Comparison of ENCODE assay signal across 8 cellular contexts in the genomic region with DNA sequence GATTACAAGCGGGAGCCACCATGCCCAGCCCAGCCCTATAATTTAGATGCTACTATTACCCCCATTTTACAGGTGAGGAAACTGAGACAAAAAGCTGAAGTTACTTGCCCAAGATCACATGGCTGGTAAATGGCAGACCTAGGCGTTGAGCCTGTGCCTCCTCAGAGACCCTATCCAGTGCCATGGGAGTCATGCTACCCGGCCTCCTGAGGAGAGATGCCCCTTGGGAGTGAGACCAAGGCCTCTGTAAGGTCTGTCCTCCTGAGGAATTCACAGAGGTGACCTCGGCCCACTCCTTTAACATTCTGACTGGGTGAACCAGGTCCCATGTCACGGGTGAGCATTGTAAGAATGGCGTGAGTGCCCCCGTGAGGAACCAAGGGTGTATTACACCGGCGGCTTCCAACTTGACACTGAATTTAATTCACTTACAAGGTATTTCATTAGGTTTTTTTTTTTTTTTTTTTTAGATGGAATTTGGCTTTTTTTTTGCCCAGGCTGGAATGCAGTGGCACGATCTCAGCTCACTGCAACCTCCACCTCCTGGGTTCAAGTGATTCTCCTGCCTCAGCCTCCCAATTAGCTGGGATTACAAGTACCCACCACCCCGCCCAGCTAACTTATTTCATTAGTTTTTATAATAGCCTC.
DNase-seq lines count a peak whose midpoint lies in the region; ATAC-seq and TF ChIP-seq lines count a peak whose summit lies in the region.

No MANE protein-coding gene starts in this region.

- H3K4me3 Mint-ChIP-seq in nephron progenitor cell: no peak overlapping the region

- TF ChIP-seq CTCF in nephron progenitor cell (IDR thresholded peaks at IDR 0.05): peak; percentile 83

- no peaks in the 10 kb centered on the region for H3K4me1 Mint-ChIP-seq in nephron progenitor cell

- H3K27ac Mint-ChIP-seq in nephron progenitor cell: peak overlapping the region; percentile 58

- peaks cover 31% of the 10 kb centered on the region for H3K9me3 Mint-ChIP-seq in nephron progenitor cell

- no peak for ATAC-seq in GM18867 (IDR thresholded peaks at IDR 0.05; ENCODE audit: unreplicated experiment)

- peaks cover 4% of the 10 kb centered on the region for H3K27me3 Mint-ChIP-seq in nephron progenitor cell (ENCODE audit: low read depth, poor library complexity)

- H3K36me3 Mint-ChIP-seq in nephron progenitor cell (ENCODE audit: low read depth): peaks cover 64% of the 10 kb centered on the region

- DNase-seq in CD1c-positive myeloid dendritic cell (ENCODE audit: extremely low spot score) (peak; percentile 77), HCEC 1CT (peak; percentile 53), OCI-M1 (lab: John Stamatoyannopoulos, UW) (peak; percentile 89), activated T-cell treated with anti-CD3 and anti-CD28 coated beads for 48 hours (ENCODE audit: low read depth) (peak; percentile 51), fibroblast of gingiva (ENCODE audit: low read depth) (peak; percentile 51), nephron progenitor cell (peak; percentile 78)
- peak; percentile 42 for DNase-seq in stimulated activated naive CD4-positive, alpha-beta T cell treated with Interleukin-2 at 50 U/mL for 16 hours (lab: John Stamatoyannopoulos, UW)
